ENCODE assay signal across 9 cellular contexts in genomic region chr9:18208166-18209059, GRCh38.
DNase-seq lines count a peak whose midpoint lies in the region; ATAC-seq and TF ChIP-seq lines count a peak whose summit lies in the region.
"Had no signal": no experiment of that assay in that cellular context is flagged by ENCODE, and none has a peak within 500 bp of the region (broad histone marks: within the 10 kb centered on the region; RNA-seq: fewer than 3 reads in every experiment).

No MANE protein-coding gene starts in this region.

- no peaks in the 10 kb centered on the region for H3K9me3 Mint-ChIP-seq in activated naive CD4-positive, alpha-beta T cell treated with anti-CD3 and anti-CD28 coated beads for 36 hours
- H3K9me3 Mint-ChIP-seq: activated naive CD8-positive, alpha-beta T cell treated with anti-CD3 and anti-CD28 coated beads, Interleukin-2, amount 10 ng/mL, durations not matched to agents 7 days and 5 days had no signal

- intact Hi-C loops in sciatic nerve (cut with DNase I) (loop anchor here (5.0 kb wide), 1 partner anchor 396 kb away; no protein-coding TSS in a partner anchor), spleen (cut with DNase I; ENCODE audit: low total_unique reads) (loop anchor here (5.0 kb wide), 1 partner anchor 396 kb away; no protein-coding TSS in a partner anchor)
- intact Hi-C loops in activated naive CD4-positive, alpha-beta T cell treated with anti-CD3 and anti-CD28 coated beads for 36 hours (cut with micrococcal nuclease) = no loop called here

- no peak for TF ChIP-seq POLR2A in spleen (IDR thresholded peaks at IDR 0.05)

- H3K27me3 ChIP-seq in spleen (replicated peaks in 1 of 7) = no peaks in the 10 kb centered on the region

- peaks cover 6% of the 10 kb centered on the region for H3K27me3 Mint-ChIP-seq in activated naive CD4-positive, alpha-beta T cell treated with anti-CD3 and anti-CD28 coated beads for 36 hours (ENCODE audit: low read depth)
- H3K27me3 Mint-ChIP-seq: activated naive CD8-positive, alpha-beta T cell treated with anti-CD3 and anti-CD28 coated beads, Interleukin-2, amount 10 ng/mL, durations not matched to agents 7 days and 5 days had no signal

- no peaks in the 10 kb centered on the region for H3K36me3 ChIP-seq in spleen

- H3K27ac Mint-ChIP-seq in activated naive CD4-positive, alpha-beta T cell treated with anti-CD3 and anti-CD28 coated beads for 36 hours = no peak overlapping the region
- H3K27ac Mint-ChIP-seq: activated naive CD8-positive, alpha-beta T cell treated with anti-CD3 and anti-CD28 coated beads, Interleukin-2, amount 10 ng/mL, durations not matched to agents 7 days and 5 days had no signal

- no peaks in the 10 kb centered on the region for H3K4me1 ChIP-seq in spleen

- DNase-seq in GM13977 (ENCODE audit: low spot score) (no peak), RPMI8226 (peak; percentile 42), foreskin melanocyte (peak; percentile 16), sciatic nerve (ENCODE audit: low spot score) (peak; percentile 58), NK-92 (lab: John Stamatoyannopoulos, UW; ENCODE audit: unreplicated experiment) (no peak), spleen (no peak)
- DNase-seq in activated naive CD4-positive, alpha-beta T cell treated with anti-CD3 and anti-CD28 coated beads for 36 hours = no peak
- DNase-seq: activated naive CD8-positive, alpha-beta T cell treated with anti-CD3 and anti-CD28 coated beads, Interleukin-2, amount 10 ng/mL, durations not matched to agents 7 days and 5 days had no signal

- WGBS in spleen, 5 donors = 37 to 55% (median 42%) methylated on average over 3 of the region's 3 CpGs

- H3K4me3 Mint-ChIP-seq in activated naive CD4-positive, alpha-beta T cell treated with anti-CD3 and anti-CD28 coated beads for 36 hours = no peak overlapping the region
- H3K4me3 Mint-ChIP-seq: activated naive CD8-positive, alpha-beta T cell treated with anti-CD3 and anti-CD28 coated beads, Interleukin-2, amount 10 ng/mL, durations not matched to agents 7 days and 5 days had no signal

- in situ Hi-C loops in GM13977 (cut with MboI; ENCODE audit: low pct_unique_long_range_greater_than_20kb, low sequenced_read_pairs, unreplicated experiment) = loop anchor here (10.0 to 25.0 kb wide), 2 partner anchors 394 to 671 kb away; no protein-coding TSS in a partner anchor

- CTCF ChIA-PET in activated naive CD4-positive, alpha-beta T cell treated with anti-CD3 and anti-CD28 coated beads for 36 hours (lab: Charles Lee) = no interaction called here

- peak; percentile 56 for TF ChIP-seq CTCF in 22Rv1 (IDR thresholded peaks at IDR 0.05)
- peak; percentile 32 for TF ChIP-seq CTCF in GM13977 (IDR thresholded peaks at IDR 0.05; ENCODE audit: extremely low read depth, insufficient read depth, missing control alignments)
- peak in 3 of 11 experiments; percentile 13 to 22 (median 19) for TF ChIP-seq CTCF in spleen (IDR thresholded peaks at IDR 0.05 in 8 of 11, conservative IDR thresholded peaks at IDR 0.05 in 3 of 11)

- H3K4me3 ChIP-seq in spleen = no peak overlapping the region

- H3K9me3 ChIP-seq in spleen = no peaks in the 10 kb centered on the region

- no peaks in the 10 kb centered on the region for H3K4me1 Mint-ChIP-seq in activated naive CD4-positive, alpha-beta T cell treated with anti-CD3 and anti-CD28 coated beads for 36 hours (ENCODE audit: low read depth)
- H3K4me1 Mint-ChIP-seq: activated naive CD8-positive, alpha-beta T cell treated with anti-CD3 and anti-CD28 coated beads, Interleukin-2, amount 10 ng/mL, durations not matched to agents 7 days and 5 days had no signal

- H3K36me3 Mint-ChIP-seq in activated naive CD4-positive, alpha-beta T cell treated with anti-CD3 and anti-CD28 coated beads for 36 hours (ENCODE audit: low read depth) = no peaks in the 10 kb centered on the region
- H3K36me3 Mint-ChIP-seq: activated naive CD8-positive, alpha-beta T cell treated with anti-CD3 and anti-CD28 coated beads, Interleukin-2, amount 10 ng/mL, durations not matched to agents 7 days and 5 days had no signal

- peak; percentile 72 for ATAC-seq in sciatic nerve

- H3K27ac ChIP-seq in 22Rv1 (no peak overlapping the region), spleen (no peak overlapping the region)

Comparison
In these comparisons a context has a peak if more than half of its experiments do, and no peak if none do; other contexts are left out.
1. DNase-seq: peak in RPMI8226 (single experiment), foreskin melanocyte (single experiment) and sciatic nerve (single experiment); none in GM13977 (single experiment), NK-92 (single experiment), spleen (single experiment) and activated naive CD4-positive, alpha-beta T cell treated with anti-CD3 and anti-CD28 coated beads for 36 hours (single experiment).